Comparison of ENCODE assay signal across 1 cellular context in the genomic region with DNA sequence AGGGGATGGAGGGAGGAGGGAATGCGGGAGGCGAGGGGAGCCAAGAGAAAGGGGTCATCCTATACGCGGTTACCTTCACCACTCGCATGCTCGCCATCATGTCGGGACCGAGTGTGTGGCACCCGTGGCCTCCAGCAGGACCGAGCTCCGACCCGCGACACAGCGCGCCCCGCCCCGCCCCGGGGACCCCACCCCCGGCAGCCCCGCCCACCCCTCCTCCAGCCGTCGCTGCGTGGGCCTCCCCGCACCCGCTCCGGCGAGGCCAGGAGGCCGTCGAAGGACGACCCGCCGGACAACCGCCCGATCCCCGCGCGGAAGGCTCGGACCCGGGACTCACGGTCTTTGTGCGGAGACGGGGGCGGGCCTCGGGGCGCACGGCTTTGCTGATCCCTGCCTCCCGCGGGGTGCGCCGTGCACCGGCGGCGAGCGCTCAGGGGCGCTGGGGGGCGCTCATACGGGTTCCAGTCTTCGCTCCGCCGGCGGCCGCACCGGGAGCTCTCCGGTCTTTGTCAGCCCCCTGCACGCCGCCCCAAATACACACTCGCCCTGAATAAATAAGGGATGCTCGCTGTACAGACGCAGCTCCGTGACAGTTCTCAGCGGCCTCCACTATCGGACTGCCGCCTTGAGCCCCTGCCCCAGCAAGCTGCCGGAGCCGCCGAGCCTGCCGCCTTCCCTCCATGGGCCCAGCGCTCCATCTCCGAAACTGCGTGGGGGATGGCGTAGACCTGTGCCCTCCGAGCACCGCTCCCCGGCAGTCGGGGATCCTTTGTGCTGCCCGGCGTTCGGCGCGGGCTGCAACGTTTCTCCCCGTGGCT.
TF ChIP-seq lines count a peak whose summit lies in the region.

TSS of gene UBE2L6 (minus strand) at position 161 of the 818 bp plus-strand sequence. CDS start at position 100, 61 bp downstream.

TF ChIP-seq in HEK293, 187 proteins besides CTCF, POLR2A, EP300 and RAD21 (continued from another document):
- TF ChIP-seq, protein P1, sequence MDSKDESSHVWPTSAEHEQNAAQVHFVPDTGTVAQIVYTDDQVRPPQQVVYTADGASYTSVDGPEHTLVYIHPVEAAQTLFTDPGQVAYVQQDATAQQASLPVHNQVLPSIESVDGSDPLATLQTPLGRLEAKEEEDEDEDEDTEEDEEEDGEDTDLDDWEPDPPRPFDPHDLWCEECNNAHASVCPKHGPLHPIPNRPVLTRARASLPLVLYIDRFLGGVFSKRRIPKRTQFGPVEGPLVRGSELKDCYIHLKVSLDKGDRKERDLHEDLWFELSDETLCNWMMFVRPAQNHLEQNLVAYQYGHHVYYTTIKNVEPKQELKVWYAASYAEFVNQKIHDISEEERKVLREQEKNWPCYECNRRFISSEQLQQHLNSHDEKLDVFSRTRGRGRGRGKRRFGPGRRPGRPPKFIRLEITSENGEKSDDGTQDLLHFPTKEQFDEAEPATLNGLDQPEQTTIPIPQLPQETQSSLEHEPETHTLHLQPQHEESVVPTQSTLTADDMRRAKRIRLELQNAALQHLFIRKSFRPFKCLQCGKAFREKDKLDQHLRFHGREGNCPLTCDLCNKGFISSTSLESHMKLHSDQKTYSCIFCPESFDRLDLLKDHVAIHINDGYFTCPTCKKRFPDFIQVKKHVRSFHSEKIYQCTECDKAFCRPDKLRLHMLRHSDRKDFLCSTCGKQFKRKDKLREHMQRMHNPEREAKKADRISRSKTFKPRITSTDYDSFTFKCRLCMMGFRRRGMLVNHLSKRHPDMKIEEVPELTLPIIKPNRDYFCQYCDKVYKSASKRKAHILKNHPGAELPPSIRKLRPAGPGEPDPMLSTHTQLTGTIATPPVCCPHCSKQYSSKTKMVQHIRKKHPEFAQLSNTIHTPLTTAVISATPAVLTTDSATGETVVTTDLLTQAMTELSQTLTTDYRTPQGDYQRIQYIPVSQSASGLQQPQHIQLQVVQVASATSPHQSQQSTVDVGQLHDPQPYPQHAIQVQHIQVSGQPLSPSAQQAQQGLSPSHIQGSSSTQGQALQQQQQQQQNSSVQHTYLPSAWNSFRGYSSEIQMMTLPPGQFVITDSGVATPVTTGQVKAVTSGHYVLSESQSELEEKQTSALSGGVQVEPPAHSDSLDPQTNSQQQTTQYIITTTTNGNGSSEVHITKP (tag by site-specific recombination; IDR thresholded peaks at IDR 0.05): peak; percentile 28; the same call in 1 of the 2 replicates
- no peak for TF ChIP-seq ZNF26 (tag by site-specific recombination; IDR thresholded peaks at IDR 0.05)
- TF ChIP-seq GLIS1 (tag by site-specific recombination; IDR thresholded peaks at IDR 0.05): peak; percentile 60
- TF ChIP-seq, protein P2, sequence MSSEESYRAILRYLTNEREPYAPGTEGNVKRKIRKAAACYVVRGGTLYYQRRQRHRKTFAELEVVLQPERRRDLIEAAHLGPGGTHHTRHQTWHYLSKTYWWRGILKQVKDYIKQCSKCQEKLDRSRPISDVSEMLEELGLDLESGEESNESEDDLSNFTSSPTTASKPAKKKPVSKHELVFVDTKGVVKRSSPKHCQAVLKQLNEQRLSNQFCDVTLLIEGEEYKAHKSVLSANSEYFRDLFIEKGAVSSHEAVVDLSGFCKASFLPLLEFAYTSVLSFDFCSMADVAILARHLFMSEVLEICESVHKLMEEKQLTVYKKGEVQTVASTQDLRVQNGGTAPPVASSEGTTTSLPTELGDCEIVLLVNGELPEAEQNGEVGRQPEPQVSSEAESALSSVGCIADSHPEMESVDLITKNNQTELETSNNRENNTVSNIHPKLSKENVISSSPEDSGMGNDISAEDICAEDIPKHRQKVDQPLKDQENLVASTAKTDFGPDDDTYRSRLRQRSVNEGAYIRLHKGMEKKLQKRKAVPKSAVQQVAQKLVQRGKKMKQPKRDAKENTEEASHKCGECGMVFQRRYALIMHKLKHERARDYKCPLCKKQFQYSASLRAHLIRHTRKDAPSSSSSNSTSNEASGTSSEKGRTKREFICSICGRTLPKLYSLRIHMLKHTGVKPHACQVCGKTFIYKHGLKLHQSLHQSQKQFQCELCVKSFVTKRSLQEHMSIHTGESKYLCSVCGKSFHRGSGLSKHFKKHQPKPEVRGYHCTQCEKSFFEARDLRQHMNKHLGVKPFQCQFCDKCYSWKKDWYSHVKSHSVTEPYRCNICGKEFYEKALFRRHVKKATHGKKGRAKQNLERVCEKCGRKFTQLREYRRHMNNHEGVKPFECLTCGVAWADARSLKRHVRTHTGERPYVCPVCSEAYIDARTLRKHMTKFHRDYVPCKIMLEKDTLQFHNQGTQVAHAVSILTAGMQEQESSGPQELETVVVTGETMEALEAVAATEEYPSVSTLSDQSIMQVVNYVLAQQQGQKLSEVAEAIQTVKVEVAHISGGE (tag by site-specific recombination; conservative IDR thresholded peaks at IDR 0.05; ENCODE audit: low read depth): peak; percentile 72
- 0 out of 2 replicates have a peak, but pooled peaks have one; percentile 31 for TF ChIP-seq KLF16 (tag by site-specific recombination; IDR thresholded peaks at IDR 0.05)
TF ChIP-seq in HEK293: peak in this region for 22.
